Comparison of ENCODE assay signal across 26 cellular contexts in the genomic region with DNA sequence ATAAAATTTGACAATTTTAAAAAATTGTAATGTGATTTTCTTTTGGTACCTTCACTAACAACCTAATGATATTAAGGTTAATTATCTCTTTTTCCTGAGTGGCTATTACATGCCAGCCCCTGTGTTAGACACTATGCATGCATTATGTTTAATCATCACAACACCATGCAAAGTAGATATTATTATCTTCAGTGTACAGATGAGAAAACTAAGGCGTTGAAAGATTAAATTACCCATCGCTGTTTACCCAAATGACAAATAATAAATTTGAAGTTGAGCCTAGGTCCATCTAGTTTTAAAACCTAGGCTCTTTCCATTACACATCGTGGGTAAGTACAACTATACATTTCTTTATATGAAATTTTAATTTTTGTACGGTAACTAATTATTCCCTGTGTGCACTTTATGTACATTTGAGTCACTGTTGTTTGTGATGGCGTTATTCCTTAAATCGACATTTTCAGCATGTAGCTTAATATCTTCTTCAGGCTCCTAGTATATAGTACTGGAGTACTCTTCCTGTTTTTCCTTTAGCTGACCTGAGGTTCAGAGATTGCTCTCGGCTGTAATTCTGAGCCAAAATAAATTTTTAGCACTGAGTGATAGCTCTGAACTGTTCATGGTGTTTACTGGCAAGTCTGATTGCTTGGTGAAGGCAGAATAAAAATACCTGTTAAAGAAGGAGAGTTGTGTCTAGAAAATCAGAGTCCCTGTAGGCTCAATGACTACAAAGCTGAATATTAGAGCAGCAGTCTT. TPM values are rescaled to one million over a fixed set of nuclear protein-coding genes. Genes with fewer than 3 reads are reported as not detected.
DNase-seq lines count a peak whose midpoint lies in the region; ATAC-seq and TF ChIP-seq lines count a peak whose summit lies in the region.
"Had no signal": no experiment of that assay in that cellular context is flagged by ENCODE, and none has a peak within 500 bp of the region (broad histone marks: within the 10 kb centered on the region; RNA-seq: fewer than 3 reads in every experiment).

No MANE protein-coding gene starts in this region.

- H3K9me3 ChIP-seq in body of pancreas (no peaks in the 10 kb centered on the region), upper lobe of right lung (no peaks in the 10 kb centered on the region)
- H3K9me3 ChIP-seq: lower lobe of right lung, mucosa of descending colon had no signal

- intact Hi-C loops in Right ventricle myocardium superior (cut with DNase I) (no loop called here), cardiac septum (cut with DNase I) (no loop called here), body of pancreas (cut with DNase I) (no loop called here), upper lobe of right lung (cut with DNase I) (no loop called here), MCF 10A (cut with micrococcal nuclease) (no loop called here)

- ATAC-seq in Right ventricle myocardium superior (ENCODE audit: poor library complexity): peak; percentile 59
- ATAC-seq in body of pancreas: no peak
- ATAC-seq in upper lobe of right lung: no peak
- ATAC-seq: activated naive CD4-positive, alpha-beta T cell treated with anti-CD3 and anti-CD28 coated beads, Interleukin-2, amount 50 U/mL, for 72 hours; CD8-positive, alpha-beta T cell; GM12878; lower lobe of right lung; mucosa of descending colon had no signal

- 35 to 38% methylated on average over 7 of the region's 7 CpGs for WGBS in body of pancreas, 2 donors

- peak overlapping the region in 3 of 4 donors; percentile 82 to 93 (median 88) for H3K27ac ChIP-seq in body of pancreas
- peak overlapping the region; percentile 7 for H3K27ac ChIP-seq in upper lobe of right lung
- H3K27ac ChIP-seq: cardiac muscle cell had no signal

- peaks cover 35% of the 10 kb centered on the region for H3K4me1 ChIP-seq in body of pancreas
- H3K4me1 ChIP-seq in upper lobe of right lung: peaks cover 10% of the 10 kb centered on the region

- H3K4me3 ChIP-seq in body of pancreas: no peak overlapping the region
- H3K4me3 ChIP-seq in upper lobe of right lung: no peak overlapping the region
- H3K4me3 ChIP-seq: cardiac muscle cell, GM12878, lower lobe of right lung, mucosa of descending colon had no signal

- H3K27me3 ChIP-seq in body of pancreas: no peaks in the 10 kb centered on the region
- no peaks in the 10 kb centered on the region for H3K27me3 ChIP-seq in upper lobe of right lung
- H3K27me3 ChIP-seq: cardiac muscle cell had no signal

- no peak overlapping the region for H3K4me3 Mint-ChIP-seq in MCF 10A (ENCODE audit: unreplicated experiment)
- H3K4me3 Mint-ChIP-seq: CD8-positive, alpha-beta T cell; IgD-negative memory B cell had no signal

- no peaks in the 10 kb centered on the region for H3K36me3 Mint-ChIP-seq in MCF 10A (ENCODE audit: insufficient read depth, unreplicated experiment)
- H3K36me3 Mint-ChIP-seq: activated naive CD4-positive, alpha-beta T cell treated with anti-CD3 and anti-CD28 coated beads, Interleukin-2, amount 50 U/mL, for 72 hours; CD8-positive, alpha-beta T cell; IgD-negative memory B cell had no signal

- no peak for TF ChIP-seq POLR2A in body of pancreas (IDR thresholded peaks at IDR 0.05)

- H3K4me1 Mint-ChIP-seq in MCF 10A (ENCODE audit: insufficient read depth, unreplicated experiment): no peaks in the 10 kb centered on the region

- no peak overlapping the region for H3K27ac Mint-ChIP-seq in MCF 10A (ENCODE audit: low read depth, unreplicated experiment)
- H3K27ac Mint-ChIP-seq: activated naive CD4-positive, alpha-beta T cell treated with anti-CD3 and anti-CD28 coated beads, Interleukin-2, amount 50 U/mL, for 72 hours; CD8-positive, alpha-beta T cell; IgD-negative memory B cell had no signal

- no peak for DNase-seq in Right ventricle myocardium superior
- no peak for DNase-seq in cardiac septum (ENCODE audit: low spot score)
- no peak for DNase-seq in body of pancreas
- peak; percentile 12 to 41 for DNase-seq in lung microvascular endothelial cell (ENCODE audit: low read depth in 2 of 2)
- no peak for DNase-seq in upper lobe of right lung
- no peak for DNase-seq in RKO (ENCODE audit: low spot score)
- DNase-seq in central memory CD4-positive, alpha-beta T cell: no peak
- no peak for DNase-seq in MCF 10A (ENCODE audit: unreplicated experiment)
- DNase-seq: 8988T; activated T-cell treated with anti-CD3 and anti-CD28 coated beads for 4 hours; anterior cingulate cortex; CD8-positive, alpha-beta T cell; cortex of kidney; EL; H7; lower lobe of right lung; mucosa of descending colon; NCI-H1092 treated with DMSO at 0.1 percent for 48 hours; NCI-H187 treated with DMSO at 0.1 percent for 48 hours; NCI-H524; RPMI8226; stimulated activated naive CD4-positive, alpha-beta T cell had no signal

- TF ChIP-seq CTCF in body of pancreas (IDR thresholded peaks at IDR 0.05) (no peak), upper lobe of right lung (IDR thresholded peaks at IDR 0.05) (no peak), MCF 10A (IDR thresholded peaks at IDR 0.05; ENCODE audit: unreplicated experiment) (no peak)

- no peaks in the 10 kb centered on the region for H3K36me3 ChIP-seq in body of pancreas (replicated peaks in 1 of 2; ENCODE audit: insufficient read depth in 1 of 2, low read depth in 2 of 2)
- H3K36me3 ChIP-seq in upper lobe of right lung: no peaks in the 10 kb centered on the region
- H3K36me3 ChIP-seq: cardiac muscle cell, lower lobe of right lung had no signal

- H3K9me3 Mint-ChIP-seq in MCF 10A (ENCODE audit: unreplicated experiment): no peaks in the 10 kb centered on the region
- H3K9me3 Mint-ChIP-seq: activated naive CD4-positive, alpha-beta T cell treated with anti-CD3 and anti-CD28 coated beads, Interleukin-2, amount 50 U/mL, for 72 hours; CD8-positive, alpha-beta T cell; IgD-negative memory B cell had no signal

- BruUV-seq in MCF 10A (replicated peaks; lab: Mats Ljungman, UMichigan): no TSS peak

- CTCF ChIA-PET in MCF 10A (lab: Yijun Ruan, JAX): interaction anchor here (0.5 to 2.2 kb wide), 5 partner anchors 13 to 32 kb away, joined by 3 to 11 read pairs (median 4); a partner anchor contains a TSS

- H3K27me3 Mint-ChIP-seq in MCF 10A (ENCODE audit: insufficient read depth, unreplicated experiment): no peaks in the 10 kb centered on the region
- H3K27me3 Mint-ChIP-seq: IgD-negative memory B cell had no signal

- POLR2A ChIA-PET in MCF 10A (lab: Yijun Ruan, JAX): interaction anchor here (0.9 to 1.3 kb wide), 2 partner anchors 9 to 31 kb away, joined by 3 read pairs; a partner anchor contains a TSS

RNA-seq across cellular contexts. Expression of a gene that starts 13.9 kb away (rescaled TPM):
- total RNA-seq in Right ventricle myocardium superior (43.6 TPM), cardiac septum (33.4 TPM), body of pancreas (10 to 100 TPM; 26.4 to 29.1 TPM), lung microvascular endothelial cell (18.7 and 45.0 TPM in 2 replicates), upper lobe of right lung (78.4 TPM), MCF 10A (2022) (179 and 194 TPM in 2 replicates)

RNA-seq across cellular contexts. Expression of a gene that starts 31.0 kb away (rescaled TPM):
- 20.9 TPM for total RNA-seq in Right ventricle myocardium superior
- total RNA-seq in cardiac septum: 22.4 TPM
- 10 to 100 TPM; 30.7 to 34.2 TPM for total RNA-seq in body of pancreas
- total RNA-seq in lung microvascular endothelial cell: 8.5 and 19.6 TPM in 2 replicates
- total RNA-seq in upper lobe of right lung: 32.0 TPM
- 34.7 and 37.4 TPM in 2 replicates for total RNA-seq in MCF 10A (2022)

Comparison
In these comparisons a context has a peak if more than half of its experiments do, and no peak if none do; other contexts are left out.
1. DNase-seq: peak in lung microvascular endothelial cell (2 of 2); none in Right ventricle myocardium superior (single experiment), cardiac septum (single experiment), body of pancreas (0 of 4), upper lobe of right lung (single experiment), RKO (single experiment), central memory CD4-positive, alpha-beta T cell (single experiment) and MCF 10A (single experiment).